ENCODE assay signal across 23 cellular contexts in genomic region chr19:12657966-12658365, GRCh38. TPM values are rescaled to one million over a fixed set of nuclear protein-coding genes. Genes with fewer than 3 reads are reported as not detected.
"Had no signal": no experiment of that assay in that cellular context is flagged by ENCODE, and none has a peak within 500 bp of the region (broad histone marks: within the 10 kb centered on the region; RNA-seq: fewer than 3 reads in every experiment).

No MANE protein-coding gene starts in this region.

- DNase-seq: activated CD4-positive, alpha-beta T cell treated with anti-CD3 and anti-CD28 coated beads, Interleukin-2, amount 10 ng/mL, durations not matched to agents 7 days and 5 days; activated CD4-positive, CD25-positive, alpha-beta regulatory T cell; activated CD8-positive, alpha-beta memory T cell treated with anti-CD3 and anti-CD28 coated beads for 24 hours; activated naive CD4-positive, alpha-beta T cell treated with anti-CD3 and anti-CD28 coated beads, Interleukin-2, amount 50 U/mL, for 16 hours; adrenal gland; caudate nucleus; cortex of kidney; effector CD8-positive, alpha-beta T cell; gastrocnemius medialis; heart right ventricle; left lung; natural killer cell; nucleus accumbens; right lobe of liver; stimulated activated CD4-positive, alpha-beta T cell treated with anti-CD3 and anti-CD28 coated beads, Interleukin-2, amount 100 ng/mL, for 24 hours; stimulated activated naive B cell treated with anti-CD40 and anti-IgM and Interleukin-4, amounts not matched to agents 10 μg/mL and 1 μg/mL and 100 μg/mL, for 72 hours had no signal

- H3K27ac Mint-ChIP-seq: activated CD4-positive, alpha-beta T cell treated with anti-CD3 and anti-CD28 coated beads, Interleukin-2, amount 10 ng/mL, durations not matched to agents 7 days and 5 days; activated T-helper 17 cell treated with anti-CD3 and anti-CD28 coated beads, Interleukin-2, amount 50 U/mL, for 72 hours; memory B cell; natural killer cell; stimulated activated naive B cell treated with anti-CD40 and anti-IgM and Interleukin-4, amounts not matched to agents 10 μg/mL and 1 μg/mL and 100 μg/mL, for 72 hours had no signal

- H3K27me3 Mint-ChIP-seq: activated CD4-positive, alpha-beta T cell treated with anti-CD3 and anti-CD28 coated beads, Interleukin-2, amount 10 ng/mL, durations not matched to agents 7 days and 5 days; activated T-helper 17 cell treated with anti-CD3 and anti-CD28 coated beads, Interleukin-2, amount 50 U/mL, for 72 hours; memory B cell; stimulated activated naive B cell treated with anti-CD40 and anti-IgM and Interleukin-4, amounts not matched to agents 10 μg/mL and 1 μg/mL and 100 μg/mL, for 72 hours had no signal

- H3K4me3 Mint-ChIP-seq: activated CD4-positive, alpha-beta T cell treated with anti-CD3 and anti-CD28 coated beads, Interleukin-2, amount 10 ng/mL, durations not matched to agents 7 days and 5 days; activated T-helper 17 cell treated with anti-CD3 and anti-CD28 coated beads, Interleukin-2, amount 50 U/mL, for 72 hours; memory B cell; natural killer cell; stimulated activated naive B cell treated with anti-CD40 and anti-IgM and Interleukin-4, amounts not matched to agents 10 μg/mL and 1 μg/mL and 100 μg/mL, for 72 hours had no signal

- H3K4me3 ChIP-seq: adrenal gland, gastrocnemius medialis, heart right ventricle, left lung, psoas muscle, right lobe of liver, tibial nerve had no signal

- H3K27me3 ChIP-seq: adrenal gland, gastrocnemius medialis, heart right ventricle, left lung, right lobe of liver, tibial nerve had no signal

- H3K9me3 ChIP-seq: adrenal gland, gastrocnemius medialis, heart right ventricle, left lung, psoas muscle, right lobe of liver, tibial nerve had no signal

- H3K4me1 ChIP-seq: adrenal gland, gastrocnemius medialis, heart right ventricle, left lung, psoas muscle, right lobe of liver, tibial nerve had no signal

- H3K27ac ChIP-seq: adrenal gland, gastrocnemius medialis, heart right ventricle, left lung, psoas muscle, right lobe of liver, tibial nerve had no signal

- H3K9me3 Mint-ChIP-seq: activated CD4-positive, alpha-beta T cell treated with anti-CD3 and anti-CD28 coated beads, Interleukin-2, amount 10 ng/mL, durations not matched to agents 7 days and 5 days; activated T-helper 17 cell treated with anti-CD3 and anti-CD28 coated beads, Interleukin-2, amount 50 U/mL, for 72 hours; memory B cell; natural killer cell; stimulated activated naive B cell treated with anti-CD40 and anti-IgM and Interleukin-4, amounts not matched to agents 10 μg/mL and 1 μg/mL and 100 μg/mL, for 72 hours had no signal

RNA-seq across cellular contexts. Expression of gene GNG14, which starts 29.8 kb away (rescaled TPM):
- total RNA-seq: activated CD4-positive, alpha-beta T cell treated with anti-CD3 and anti-CD28 coated beads, Interleukin-2, amount 10 ng/mL, durations not matched to agents 7 days and 5 days; activated T-helper 17 cell treated with anti-CD3 and anti-CD28 coated beads, Interleukin-2, amount 50 U/mL, for 72 hours; adrenal gland; gastrocnemius medialis; heart right ventricle; left lung; mucosa of gallbladder; natural killer cell; psoas muscle; right lobe of liver; subcutaneous adipose tissue; tibial nerve had no signal
- polyA plus RNA-seq: adrenal gland, heart right ventricle, keratinocyte, psoas muscle had no signal
